ENCODE assay signal across 12 cellular contexts in the genomic region with DNA sequence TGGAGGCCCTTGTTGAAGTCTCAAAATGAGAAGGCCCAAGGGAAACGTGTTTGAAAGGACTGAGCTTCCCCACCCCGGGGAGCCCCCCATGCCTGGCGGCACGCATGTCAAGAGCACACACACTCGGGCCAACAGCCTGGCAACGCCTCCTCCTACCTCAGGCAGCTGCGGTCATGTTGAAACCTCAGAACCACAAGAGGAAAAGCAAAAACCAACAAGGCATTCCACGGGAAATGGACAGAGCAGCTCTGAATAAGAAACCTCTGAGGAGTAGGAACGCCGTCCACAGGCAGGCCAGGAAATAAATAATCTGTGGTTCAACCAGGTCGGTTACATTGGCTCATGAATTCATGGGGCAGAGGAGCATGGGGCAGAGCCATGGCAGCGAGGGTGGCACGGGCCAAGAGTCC.
DNase-seq lines count a peak whose midpoint lies in the region; ATAC-seq and TF ChIP-seq lines count a peak whose summit lies in the region.
"Had no signal": no experiment of that assay in that cellular context is flagged by ENCODE, and none has a peak within 500 bp of the region (broad histone marks: within the 10 kb centered on the region; RNA-seq: fewer than 3 reads in every experiment).

No MANE protein-coding gene starts in this region.

- BruUV-seq in OCI-LY7 (replicated peaks; lab: Mats Ljungman, UMichigan), result no TSS peak

- no peaks in the 10 kb centered on the region for H4K20me1 ChIP-seq in fibroblast of lung (ENCODE audit: control insufficient read depth, extremely low read depth, insufficient read depth, low read length)
- H4K20me1 ChIP-seq in OCI-LY7 (ENCODE audit: insufficient read depth, low read length), result no peaks in the 10 kb centered on the region

- WGBS in trophoblast cell (ENCODE audit: extremely low coverage, insufficient coverage, insufficient read length), result no CpG with 5 or more reads among the region's 13 CpGs

- H2AFZ ChIP-seq in fibroblast of lung (ENCODE audit: low read length) (no peak overlapping the region), OCI-LY7 (ENCODE audit: low read length) (no peak overlapping the region), trophoblast cell (ENCODE audit: insufficient read depth, low read length, poor library complexity) (no peak overlapping the region)

- H3K79me2 ChIP-seq in fibroblast of lung (ENCODE audit: control insufficient read depth, insufficient read depth, low read length) (no peaks in the 10 kb centered on the region), OCI-LY7 (ENCODE audit: insufficient read depth, low read depth, low read length) (no peaks in the 10 kb centered on the region), trophoblast cell (ENCODE audit: control insufficient read depth, insufficient read depth, low read length, poor library complexity) (no peaks in the 10 kb centered on the region)

- H3K4me3 ChIP-seq in fibroblast of lung (replicated peaks in 1 of 4; ENCODE audit: control extremely low read depth in 1 of 4, insufficient read depth in 1 of 4, low read depth in 3 of 4, low read length in 4 of 4) (no peak overlapping the region), H7 (ENCODE audit: insufficient read depth, low read depth, low read length) (no peak overlapping the region), OCI-LY7 (ENCODE audit: low read depth, low read length, poor library complexity, severe bottlenecking) (no peak overlapping the region), trophoblast cell (ENCODE audit: low read depth, low read length) (no peak overlapping the region)
- H3K4me3 ChIP-seq: coronary artery, left ventricle myocardium inferior had no signal

- DNase-seq in A172 (ENCODE audit: low spot score), result peak; percentile 87
- peak; percentile 83 for DNase-seq in RPMI7951 (ENCODE audit: low read depth)
- DNase-seq in fibroblast of lung (ENCODE audit: low read depth in 2 of 2), result peak; percentile 41 to 84
- no peak for DNase-seq in H7
- no peak for DNase-seq in OCI-LY7 (ENCODE audit: low spot score)
- no peak for DNase-seq in glutamatergic neuron
- DNase-seq in trophoblast cell, result no peak
- DNase-seq: activated CD4-positive, CD25-positive, alpha-beta regulatory T cell treated with anti-CD3 and anti-CD28 coated beads, Interleukin-2, amount 50 U/mL, for 72 hours; left ventricle myocardium inferior had no signal

- no peak overlapping the region for H2BK12ac ChIP-seq in trophoblast cell (ENCODE audit: low read length)

- TF ChIP-seq CTCF in fibroblast of lung (conservative IDR thresholded peaks at IDR 0.05 in 1 of 2, IDR thresholded peaks at IDR 0.05 in 1 of 2; ENCODE audit: low read depth in 1 of 2, low read length in 2 of 2) (no peak), OCI-LY7 (conservative IDR thresholded peaks at IDR 0.05; ENCODE audit: low read length) (no peak), glutamatergic neuron (IDR thresholded peaks at IDR 0.05; ENCODE audit: partially characterized antibody, unreplicated experiment) (no peak)

- no peak overlapping the region for H2BK120ac ChIP-seq in trophoblast cell (ENCODE audit: insufficient read depth, low read length, poor library complexity)

- H3K9me2 ChIP-seq in OCI-LY7 (ENCODE audit: insufficient read depth, low read length), result no peaks in the 10 kb centered on the region

- POLR2A ChIA-PET in OCI-LY7 (lab: Charles Lee), result no interaction called here

- no peak overlapping the region for H4K12ac ChIP-seq in trophoblast cell (ENCODE audit: low read depth, low read length)

- H3K27me3 ChIP-seq in fibroblast of lung (ENCODE audit: control insufficient read depth, insufficient read depth, low read length) (no peaks in the 10 kb centered on the region), H7 (ENCODE audit: control insufficient read depth, insufficient read depth, low read length) (no peaks in the 10 kb centered on the region), trophoblast cell (ENCODE audit: insufficient read depth, low read length) (no peaks in the 10 kb centered on the region)

- no peaks in the 10 kb centered on the region for H3K36me3 Mint-ChIP-seq in glutamatergic neuron (ENCODE audit: unreplicated experiment)
- H3K36me3 Mint-ChIP-seq: CD4-positive, CD25-positive, alpha-beta regulatory T cell had no signal

- no peak overlapping the region for H2AK5ac ChIP-seq in trophoblast cell (ENCODE audit: low read length)

- peaks cover 4% of the 10 kb centered on the region for H3K9me3 Mint-ChIP-seq in glutamatergic neuron (ENCODE audit: unreplicated experiment)

- H3K79me1 ChIP-seq in trophoblast cell (ENCODE audit: low read length), result no peaks in the 10 kb centered on the region

- CTCF ChIA-PET in OCI-LY7 (lab: Charles Lee; ENCODE audit: unreplicated experiment), result no interaction called here

- ATAC-seq in GM18511 (IDR thresholded peaks at IDR 0.05; ENCODE audit: unreplicated experiment), result peak; percentile 72

- intact Hi-C loops in OCI-LY7 (cut with micrococcal nuclease; ENCODE audit: unreplicated experiment), result no loop called here

- no peak overlapping the region for H4K8ac ChIP-seq in trophoblast cell (ENCODE audit: low read depth, low read length)

- peaks cover 21% of the 10 kb centered on the region for H3K4me1 Mint-ChIP-seq in glutamatergic neuron (ENCODE audit: low read depth, unreplicated experiment)

- H3K23ac ChIP-seq in trophoblast cell (ENCODE audit: low read length), result no peak overlapping the region

- H4K91ac ChIP-seq in trophoblast cell (ENCODE audit: low read depth, low read length), result no peak overlapping the region

- H3K27me3 Mint-ChIP-seq in glutamatergic neuron (ENCODE audit: unreplicated experiment), result peaks cover 4% of the 10 kb centered on the region

- no peak overlapping the region for H3K4me3 Mint-ChIP-seq in glutamatergic neuron (ENCODE audit: unreplicated experiment)
- H3K4me3 Mint-ChIP-seq: CD4-positive, CD25-positive, alpha-beta regulatory T cell had no signal

- no peaks in the 10 kb centered on the region for H3K36me3 ChIP-seq in fibroblast of lung (ENCODE audit: control insufficient read depth, insufficient read depth, low read length)
- H3K36me3 ChIP-seq in H7 (replicated peaks; ENCODE audit: control insufficient read depth, insufficient read depth, low read length), result no peaks in the 10 kb centered on the region
- no peaks in the 10 kb centered on the region for H3K36me3 ChIP-seq in OCI-LY7 (ENCODE audit: insufficient read depth, low read length)
- H3K36me3 ChIP-seq in trophoblast cell (ENCODE audit: control insufficient read depth in 1 of 2, insufficient read depth in 2 of 2, low read length in 2 of 2), result no peaks in the 10 kb centered on the region
- H3K36me3 ChIP-seq: left ventricle myocardium inferior had no signal

- H3K4me1 ChIP-seq in fibroblast of lung (ENCODE audit: control insufficient read depth, extremely low read depth, insufficient read depth, low read length), result no peaks in the 10 kb centered on the region
- no peaks in the 10 kb centered on the region for H3K4me1 ChIP-seq in OCI-LY7 (ENCODE audit: insufficient read depth, low read length, poor library complexity, severe bottlenecking)
- no peaks in the 10 kb centered on the region for H3K4me1 ChIP-seq in trophoblast cell (ENCODE audit: control insufficient read depth in 1 of 2, insufficient read depth in 2 of 2, low read length in 2 of 2)
- H3K4me1 ChIP-seq: left ventricle myocardium inferior had no signal

- H3K9me3 ChIP-seq in fibroblast of lung (ENCODE audit: control insufficient read depth, insufficient read depth, low read depth, low read length) (no peaks in the 10 kb centered on the region), OCI-LY7 (ENCODE audit: low read length) (no peaks in the 10 kb centered on the region), trophoblast cell (ENCODE audit: insufficient read depth, low read depth, low read length) (peaks cover 3% of the 10 kb centered on the region)
- H3K9me3 ChIP-seq: left ventricle myocardium inferior had no signal

- H3K27ac Mint-ChIP-seq in glutamatergic neuron (ENCODE audit: unreplicated experiment), result no peak overlapping the region
- H3K27ac Mint-ChIP-seq: CD4-positive, CD25-positive, alpha-beta regulatory T cell had no signal

- H3K4ac ChIP-seq in trophoblast cell (ENCODE audit: low read depth, low read length), result no peak overlapping the region

- H3K18ac ChIP-seq in trophoblast cell (ENCODE audit: low read length), result no peak overlapping the region

- H3K4me2 ChIP-seq in fibroblast of lung (ENCODE audit: extremely low read depth, insufficient read depth, low read length) (no peak overlapping the region), OCI-LY7 (ENCODE audit: low read length) (no peak overlapping the region), trophoblast cell (ENCODE audit: low read length) (no peak overlapping the region)

- H3K9ac ChIP-seq in fibroblast of lung (ENCODE audit: insufficient read depth, low read length) (no peak overlapping the region), trophoblast cell (ENCODE audit: low read length) (no peak overlapping the region)

- H3K27ac ChIP-seq in fibroblast of lung (ENCODE audit: insufficient read depth, low read length) (no peak overlapping the region), OCI-LY7 (ENCODE audit: low read depth, low read length, poor library complexity, severe bottlenecking) (no peak overlapping the region), trophoblast cell (ENCODE audit: low read depth, low read length) (no peak overlapping the region)
- H3K27ac ChIP-seq: coronary artery, left ventricle myocardium inferior had no signal

- H3K14ac ChIP-seq in trophoblast cell (ENCODE audit: low read length), result no peak overlapping the region

- H2BK5ac ChIP-seq in trophoblast cell (ENCODE audit: low read depth, low read length, poor library complexity), result no peak overlapping the region

Comparison
In these comparisons a context has a peak if more than half of its experiments do, and no peak if none do; other contexts are left out.
1. DNase-seq: peak in A172 (single experiment), RPMI7951 (single experiment) and fibroblast of lung (2 of 2); none in H7 (single experiment), OCI-LY7 (single experiment), glutamatergic neuron (single experiment) and trophoblast cell (0 of 2).